8 cellular contexts compared by ENCODE assay signal in the genomic region with DNA sequence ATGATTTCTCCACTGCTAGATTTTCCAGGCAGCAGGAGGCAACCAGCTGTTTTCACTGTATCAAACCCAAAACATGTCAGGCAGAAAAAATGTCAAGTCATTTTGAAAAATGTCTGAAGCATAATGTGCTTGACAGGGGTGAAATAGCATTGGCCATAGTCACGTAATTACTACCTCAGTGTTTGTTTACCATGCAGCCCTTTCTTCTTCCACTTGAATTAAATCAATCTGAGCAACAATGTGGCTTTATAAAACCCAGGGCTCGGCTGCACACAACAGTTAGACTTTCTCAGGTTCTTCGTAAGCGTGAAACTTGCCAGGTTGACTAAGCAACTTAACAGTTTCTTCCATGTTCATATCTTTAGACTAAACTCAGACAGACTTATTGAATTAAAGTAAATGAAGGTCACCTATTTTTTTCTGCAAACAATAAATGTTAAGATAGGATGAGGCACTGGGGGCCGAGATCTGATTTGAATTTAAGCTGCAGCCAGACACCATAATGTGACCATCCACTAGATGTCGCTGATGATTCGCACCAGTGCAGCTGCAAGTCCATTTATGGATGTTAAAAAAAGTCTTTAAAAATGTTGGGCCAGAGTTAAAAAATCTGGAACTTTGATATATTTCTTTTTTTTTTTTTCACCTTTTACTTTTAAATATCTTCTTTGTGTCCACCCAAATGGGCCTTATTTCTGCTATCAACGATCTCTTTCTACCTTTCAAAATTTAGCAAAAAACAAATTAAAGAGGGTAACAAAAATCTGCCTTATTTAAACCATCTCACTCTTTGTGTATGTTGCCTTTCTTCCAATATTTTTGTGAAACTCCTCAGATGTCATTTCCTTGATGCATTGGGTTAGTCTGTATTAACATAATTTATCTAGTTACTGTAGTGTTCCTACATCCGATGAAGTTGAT.
DNase-seq lines count a peak whose midpoint lies in the region; FAIRE-seq and TF ChIP-seq lines count a peak whose summit lies in the region.

No MANE protein-coding gene starts in this region.

- POLR2A ChIA-PET in PC-9 (lab: Charles Lee; ENCODE audit: unreplicated experiment), result interaction anchor here (0.6 kb wide), 2 partner anchors 1194 to 1298 kb away, joined by 3 read pairs; no protein-coding TSS in a partner anchor

- dilution Hi-C loops in mammary epithelial cell (cut with HindIII; ENCODE audit: low sequenced_read_pairs), result no loop called here
- dilution Hi-C loops in keratinocyte (cut with MboI; ENCODE audit: extremely low pct_ligation_motif_present, low sequenced_read_pairs), result no loop called here

- CTCF ChIA-PET in PC-9 (lab: Charles Lee) (no interaction called here), mammary epithelial cell (lab: Charles Lee; ENCODE audit: low non-redundant PET) (interaction anchor here (0.6 to 0.8 kb wide), 2 partner anchors 106 to 984 kb away, joined by 4 to 15 read pairs; no protein-coding TSS in a partner anchor)

- H4K20me1 ChIP-seq in KMS-11 (ENCODE audit: insufficient read depth), result no peaks in the 10 kb centered on the region
- no peaks in the 10 kb centered on the region for H4K20me1 ChIP-seq in PC-9 (ENCODE audit: insufficient read depth)
- no peaks in the 10 kb centered on the region for H4K20me1 ChIP-seq in mammary epithelial cell (ENCODE audit: insufficient read depth, low read length)
- no peaks in the 10 kb centered on the region for H4K20me1 ChIP-seq in keratinocyte (ENCODE audit: control insufficient read depth, extremely low read depth, insufficient read depth, low read length)

- no peak overlapping the region for H3K27ac ChIP-seq in KMS-11
- no peak overlapping the region for H3K27ac ChIP-seq in PC-9
- no peak overlapping the region for H3K27ac ChIP-seq in mammary epithelial cell (ENCODE audit: insufficient read depth, low read depth, low read length)
- H3K27ac ChIP-seq in keratinocyte (ENCODE audit: control insufficient read depth, insufficient read depth, low read length), result no peak overlapping the region

- H3K9ac ChIP-seq in KMS-11 (no peak overlapping the region), mammary epithelial cell (ENCODE audit: insufficient read depth, low read length) (no peak overlapping the region), keratinocyte (ENCODE audit: control insufficient read depth, extremely low read depth, insufficient read depth, low read length) (no peak overlapping the region)

- intact Hi-C loops in PC-9 (cut with micrococcal nuclease; ENCODE audit: unreplicated experiment), result loop anchor here (2.0 to 10.0 kb wide), 3 partner anchors 1297 to 1823 kb away; no protein-coding TSS in a partner anchor
- intact Hi-C loops in mammary epithelial cell (cut with micrococcal nuclease), result loop anchor here (1.0 to 5.0 kb wide), 11 partner anchors 104 to 1294 kb away; no protein-coding TSS in a partner anchor

- DNase-seq in activated naive CD4-positive, alpha-beta T cell treated with Interleukin-2 at 50 U/mL for 16 hours, result peak; percentile 3
- no peak for DNase-seq in activated naive CD4-positive, alpha-beta T cell (lab: John Stamatoyannopoulos, UW)
- DNase-seq in PC-9, result peak in 1 of 2 experiments; percentile 37
- peak; percentile 26 for DNase-seq in mammary epithelial cell
- peak; percentile 11 for DNase-seq in keratinocyte (ENCODE audit: low read depth, low spot score)
- peak; percentile 22 to 26 for DNase-seq in stimulated activated CD4-positive, alpha-beta T cell treated with anti-CD3 and anti-CD28 coated beads, Interleukin-2, amount 100 ng/mL, for 48 hours
- no peak for DNase-seq in T1000 (lab: John Stamatoyannopoulos, UW)

- H3K9me2 ChIP-seq in PC-9 (ENCODE audit: insufficient read depth), result no peaks in the 10 kb centered on the region

- BruUV-seq in PC-9 (replicated peaks; lab: Mats Ljungman, UMichigan), result no TSS peak
- no TSS peak for BruUV-seq in mammary epithelial cell (replicated peaks; lab: Mats Ljungman, UMichigan)

- in situ Hi-C loops in mammary epithelial cell (cut with MboI; ENCODE audit: low sequenced_read_pairs in 2 of 2), result loop anchor here in 1 of 2 donors (25.0 kb wide), 1 partner anchor 409 kb away; no protein-coding TSS in a partner anchor

- WGBS in mammary epithelial cell (ENCODE audit: low coverage, missing lambda C conversion rate), result 41% methylated on average over 9 of the region's 9 CpGs

- TF ChIP-seq CTCF in KMS-11 (conservative IDR thresholded peaks at IDR 0.05; ENCODE audit: low read depth, low read length) (peak; percentile 80), PC-9 (conservative IDR thresholded peaks at IDR 0.05) (peak; percentile 74), mammary epithelial cell (conservative IDR thresholded peaks at IDR 0.05 in 1 of 2, IDR thresholded peaks at IDR 0.05 in 1 of 2; ENCODE audit: extremely low read depth in 1 of 2, insufficient read depth in 1 of 2, low read depth in 1 of 2, low read length in 2 of 2) (peak; percentile 86 to 90), keratinocyte (optimal IDR thresholded peaks at IDR 0.05 in 1 of 3, IDR thresholded peaks at IDR 0.05 in 1 of 3, conservative IDR thresholded peaks at IDR 0.05 in 1 of 3; ENCODE audit: extremely low read depth in 1 of 3, insufficient read depth in 2 of 3, low read length in 3 of 3) (peak; percentile 73 to 84 (median 76))

- no peaks in the 10 kb centered on the region for H3F3A ChIP-seq in PC-9 (ENCODE audit: insufficient read depth, low read depth)

- H3K4me1 ChIP-seq in KMS-11 (ENCODE audit: low read depth, poor library complexity, severe bottlenecking) (no peaks in the 10 kb centered on the region), PC-9 (replicated peaks; ENCODE audit: insufficient read depth) (no peaks in the 10 kb centered on the region), mammary epithelial cell (ENCODE audit: insufficient read depth, low read length) (no peaks in the 10 kb centered on the region), keratinocyte (ENCODE audit: control insufficient read depth, extremely low read depth, insufficient read depth, low read length) (no peaks in the 10 kb centered on the region)

- peak; percentile 60 for FAIRE-seq in keratinocyte (lab: Jason Lieb, UNC)

- H3K4me3 ChIP-seq in KMS-11 (IDR thresholded peaks at IDR 0.05; ENCODE audit: insufficient read depth, low read depth, low read length), result no peak overlapping the region
- H3K4me3 ChIP-seq in PC-9, result no peak overlapping the region
- H3K4me3 ChIP-seq in mammary epithelial cell (replicated peaks in 1 of 3; ENCODE audit: insufficient read depth in 1 of 3, low read depth in 2 of 3, low read length in 3 of 3), result no peak overlapping the region
- H3K4me3 ChIP-seq in keratinocyte (ENCODE audit: control insufficient read depth in 2 of 3, extremely low read depth in 1 of 3, insufficient read depth in 2 of 3, low read depth in 1 of 3, low read length in 3 of 3), result no peak overlapping the region

- H3K79me2 ChIP-seq in KMS-11 (ENCODE audit: insufficient read depth, low read depth) (no peaks in the 10 kb centered on the region), PC-9 (ENCODE audit: low read depth) (no peaks in the 10 kb centered on the region), mammary epithelial cell (ENCODE audit: insufficient read depth, low read length) (no peaks in the 10 kb centered on the region), keratinocyte (ENCODE audit: control insufficient read depth, insufficient read depth, low read length) (no peaks in the 10 kb centered on the region)

- no peaks in the 10 kb centered on the region for H3K9me3 ChIP-seq in PC-9 (ENCODE audit: insufficient read depth, low read depth)
- H3K9me3 ChIP-seq in mammary epithelial cell (replicated peaks; ENCODE audit: insufficient read depth, low read length), result no peaks in the 10 kb centered on the region
- H3K9me3 ChIP-seq in keratinocyte (ENCODE audit: control insufficient read depth, low read depth, low read length), result no peaks in the 10 kb centered on the region

- H3K36me3 ChIP-seq in KMS-11 (ENCODE audit: insufficient read depth) (no peaks in the 10 kb centered on the region), PC-9 (ENCODE audit: low read depth) (no peaks in the 10 kb centered on the region), mammary epithelial cell (ENCODE audit: insufficient read depth, low read length) (no peaks in the 10 kb centered on the region), keratinocyte (ENCODE audit: control insufficient read depth in 2 of 2, extremely low read depth in 1 of 2, insufficient read depth in 2 of 2, low read length in 2 of 2) (no peaks in the 10 kb centered on the region)

- H3K27me3 ChIP-seq in KMS-11 (ENCODE audit: insufficient read depth, low read depth) (no peaks in the 10 kb centered on the region), PC-9 (ENCODE audit: insufficient read depth, low read depth) (peaks cover 6% of the 10 kb centered on the region; the same call in 1 of the 2 replicates), mammary epithelial cell (ENCODE audit: insufficient read depth, low read length) (no peaks in the 10 kb centered on the region), keratinocyte (ENCODE audit: control insufficient read depth, extremely low read depth, insufficient read depth, low read length) (no peaks in the 10 kb centered on the region)

- no peaks in the 10 kb centered on the region for H3K9me1 ChIP-seq in keratinocyte (ENCODE audit: control insufficient read depth, extremely low read depth, insufficient read depth, low read length)

- H2AFZ ChIP-seq in KMS-11 (ENCODE audit: low read depth) (no peak overlapping the region), PC-9 (no peak overlapping the region), mammary epithelial cell (ENCODE audit: low read depth, low read length) (no peak overlapping the region), keratinocyte (ENCODE audit: control insufficient read depth, low read length) (no peak overlapping the region)

- H3K4me2 ChIP-seq in KMS-11 (no peak overlapping the region), PC-9 (no peak overlapping the region), mammary epithelial cell (ENCODE audit: insufficient read depth, low read depth, low read length) (no peak overlapping the region), keratinocyte (ENCODE audit: control insufficient read depth, extremely low read depth, insufficient read depth, low read depth, low read length) (no peak overlapping the region)

Comparison
In these comparisons a context has a peak if more than half of its experiments do, and no peak if none do; other contexts are left out.
1. DNase-seq: peak in activated naive CD4-positive, alpha-beta T cell treated with Interleukin-2 at 50 U/mL for 16 hours (single experiment), mammary epithelial cell (single experiment), keratinocyte (single experiment) and stimulated activated CD4-positive, alpha-beta T cell treated with anti-CD3 and anti-CD28 coated beads, Interleukin-2, amount 100 ng/mL, for 48 hours (2 of 2); none in activated naive CD4-positive, alpha-beta T cell (0 of 4) and T1000 (single experiment).
2. Peak in every context shown above with its lines, with median percentiles within 50 percentile points of each other: CTCF ChIP-seq.